In genomic region chr1:6414443-6414844, GRCh38 we compare ENCODE assay signal across 9 cellular contexts. TPM values are rescaled to one million over a fixed set of nuclear protein-coding genes. Genes with fewer than 3 reads are reported as not detected.
DNase-seq lines count a peak whose midpoint lies in the region; ATAC-seq and TF ChIP-seq lines count a peak whose summit lies in the region.
"Had no signal": no experiment of that assay in that cellular context is flagged by ENCODE, and none has a peak within 500 bp of the region (broad histone marks: within the 10 kb centered on the region; RNA-seq: fewer than 3 reads in every experiment).

No MANE protein-coding gene starts in this region.

- H3K27ac ChIP-seq in SJCRH30 (no peak overlapping the region), colonic mucosa (peak overlapping the region; percentile 6)
- H3K27ac ChIP-seq: neutrophil had no signal

- H3K27me3 ChIP-seq in SJCRH30: peaks cover 11% of the 10 kb centered on the region
- H3K27me3 ChIP-seq in colonic mucosa: peaks cover 9% of the 10 kb centered on the region

- H3K9ac ChIP-seq in colonic mucosa (ENCODE audit: low read depth in 2 of 2, low read length in 2 of 2): peak overlapping the region in 1 of 2 donors; percentile 66

- TF ChIP-seq CTCF in GM12875 (IDR thresholded peaks at IDR 0.05; ENCODE audit: borderline replicate concordance, insufficient read depth, low read depth, low read length) (peak; percentile 76), colonic mucosa (IDR thresholded peaks at IDR 0.05) (no peak), mucosa of descending colon (IDR thresholded peaks at IDR 0.05) (peak; percentile 43), lower leg skin (IDR thresholded peaks at IDR 0.05) (no peak)

- no peak for TF ChIP-seq POLR2A in lower leg skin (IDR thresholded peaks at IDR 0.05)

- H3K9me3 ChIP-seq in SJCRH30 (replicated peaks) (no peaks in the 10 kb centered on the region), colonic mucosa (no peaks in the 10 kb centered on the region), mucosa of descending colon (no peaks in the 10 kb centered on the region)
- H3K9me3 ChIP-seq: neutrophil had no signal

- H3K4me3 ChIP-seq in GM12875 (ENCODE audit: low read depth, low read length) (no peak overlapping the region), SJCRH30 (no peak overlapping the region), colonic mucosa (no peak overlapping the region), mucosa of descending colon (no peak overlapping the region), lower leg skin (ENCODE audit: low read depth, poor library complexity, severe bottlenecking) (no peak overlapping the region)

- intact Hi-C loops in colonic mucosa (cut with DNase I): no loop called here
- intact Hi-C loops in mucosa of descending colon (cut with DNase I, micrococcal nuclease): no loop called here
- intact Hi-C loops in lower leg skin (cut with DNase I; ENCODE audit: low total_unique reads): no loop called here

- ATAC-seq in HG03159 (IDR thresholded peaks at IDR 0.05; ENCODE audit: unreplicated experiment) (peak; percentile 65), mucosa of descending colon (peak; percentile 50)

- peak; percentile 80 for DNase-seq in AG08396 (ENCODE audit: low spot score)
- peak; percentile 75 to 87 for DNase-seq in SJCRH30
- DNase-seq in colonic mucosa: peak; percentile 62
- peak in 2 of 3 donors; percentile 63 to 67 for DNase-seq in mucosa of descending colon
- no peak for DNase-seq in hippocampal formation (lab: John Stamatoyannopoulos, UW)
- DNase-seq in lower leg skin (ENCODE audit: low spot score in 2 of 2): no peak

- H3K4me1 ChIP-seq in SJCRH30 (peaks cover 3% of the 10 kb centered on the region; the same call in 1 of the 2 replicates), colonic mucosa (peaks cover 14% of the 10 kb centered on the region), mucosa of descending colon (ENCODE audit: low read depth) (peaks cover 37% of the 10 kb centered on the region)

- 4 to 5% methylated on average over 15 of the region's 15 CpGs for WGBS in lower leg skin, 2 donors

- no peaks in the 10 kb centered on the region for H3K36me3 ChIP-seq in SJCRH30
- H3K36me3 ChIP-seq in colonic mucosa: no peaks in the 10 kb centered on the region
- H3K36me3 ChIP-seq in mucosa of descending colon (ENCODE audit: low read depth): no peaks in the 10 kb centered on the region
- H3K36me3 ChIP-seq: neutrophil had no signal

RNA-seq across cellular contexts. Expression of gene HES2, which starts 5.3 kb away (rescaled TPM):
- not detected in 2 replicates for total RNA-seq in SJCRH30 (2014; rRNA removed; shearing (Covaris generic))
- total RNA-seq in colonic mucosa (10 to 100 TPM; 14.2 to 24.0 TPM), mucosa of descending colon (10 to 100 TPM in 2 of 3 donors, 1 to 10 TPM in 1; 8.6 to 23.0 (median 22.4) TPM), lower leg skin (10 to 100 TPM; 15.4 to 47.7 (median 35.8) TPM)

RNA-seq across cellular contexts. Expression of gene ESPN, which starts 10.1 kb away (rescaled TPM):
- 0.30 and 0.55 TPM in 2 replicates for total RNA-seq in SJCRH30 (2014; rRNA removed; shearing (Covaris generic))
- total RNA-seq in colonic mucosa (10 to 100 TPM; 74.3 to 98.0 TPM), mucosa of descending colon (100 to 1,000 TPM in 2 of 3 donors, 10 to 100 TPM in 1; 65.7 to 137 (median 124) TPM), lower leg skin (10 to 100 TPM; 27.5 to 64.3 (median 30.3) TPM)

RNA-seq across cellular contexts. Expression of gene ACOT7, which starts 20.9 kb away (rescaled TPM):
- 51.2 and 51.8 TPM in 2 replicates for total RNA-seq in SJCRH30 (2014; rRNA removed; shearing (Covaris generic))
- total RNA-seq in colonic mucosa (100 to 1,000 TPM in 1 of 2 donors, 10 to 100 TPM in 1; 48.7 to 125 TPM), mucosa of descending colon (10 to 100 TPM; 37.9 to 60.1 (median 42.7) TPM), lower leg skin (10 to 100 TPM; 21.1 to 27.7 (median 24.6) TPM)

RNA-seq across cellular contexts. Expression of gene TNFRSF25, which starts 51.5 kb away (rescaled TPM):
- total RNA-seq in SJCRH30 (2014; rRNA removed; shearing (Covaris generic)): 4.1 and 4.6 TPM in 2 replicates
- total RNA-seq in colonic mucosa: 10 to 100 TPM; 33.1 to 87.1 TPM
- 10 to 100 TPM; 18.3 to 45.1 (median 35.3) TPM for total RNA-seq in mucosa of descending colon
- 100 to 1,000 TPM in 1 of 4 donors, 10 to 100 TPM in 3; 53.7 to 168 (median 75.7) TPM for total RNA-seq in lower leg skin

Comparison
In these comparisons a context has a peak if more than half of its experiments do, and no peak if none do; other contexts are left out.
1. DNase-seq: peak in AG08396 (single experiment), SJCRH30 (2 of 2), colonic mucosa (single experiment) and mucosa of descending colon (2 of 3); none in hippocampal formation (0 of 2) and lower leg skin (0 of 2).
2. CTCF ChIP-seq: peak in GM12875 (single experiment) and mucosa of descending colon (single experiment); none in colonic mucosa (single experiment) and lower leg skin (0 of 3).
3. RNA of gene ESPN, which starts 10.1 kb away (total RNA-seq): 65.7 to 137 TPM in mucosa of descending colon, 74.3 to 98.0 TPM in colonic mucosa and 27.5 to 64.3 TPM in lower leg skin; 0.30 to 0.55 TPM in SJCRH30; every median in the first group is over 10 times any median in the second.